4 cellular contexts compared by ENCODE assay signal in the genomic region with DNA sequence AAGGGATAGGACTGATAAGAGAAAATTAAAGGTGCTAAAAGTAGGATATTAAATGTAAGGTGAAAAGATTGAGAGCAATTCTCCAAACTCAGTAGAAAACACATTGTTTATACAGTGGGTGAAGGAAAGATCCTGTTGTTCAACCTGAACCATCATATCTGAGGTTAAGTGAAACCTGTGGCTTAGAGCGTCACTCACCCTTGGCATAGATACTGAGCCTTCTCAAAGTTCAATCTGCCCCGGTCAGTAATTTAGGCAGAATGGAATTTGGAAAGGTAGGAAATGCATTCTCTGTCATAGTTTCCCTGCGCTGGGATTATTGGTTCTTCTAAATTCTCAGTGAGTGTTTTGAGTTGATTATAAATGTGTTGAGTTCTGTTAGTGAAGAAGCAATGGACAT.
"Had no signal": no experiment of that assay in that cellular context is flagged by ENCODE, and none has a peak within 500 bp of the region (broad histone marks: within the 10 kb centered on the region; RNA-seq: fewer than 3 reads in every experiment).

No MANE protein-coding gene starts in this region.

- H3K4me1 Mint-ChIP-seq: IgD-negative memory B cell had no signal

- H2AFZ ChIP-seq: GM23248 had no signal

- H3K4me3 Mint-ChIP-seq: H9, IgD-negative memory B cell had no signal

- H3K27me3 Mint-ChIP-seq: IgD-negative memory B cell had no signal

- H3K9me3 Mint-ChIP-seq: H9 had no signal

- H3K27ac ChIP-seq: GM23248 had no signal

- DNase-seq: GM23248, H9, HCEC 1CT had no signal

- H3K27ac Mint-ChIP-seq: IgD-negative memory B cell had no signal

- H3K9ac ChIP-seq: GM23248 had no signal

- H3K4me3 ChIP-seq: GM23248 had no signal

- H3K36me3 Mint-ChIP-seq: IgD-negative memory B cell had no signal
